13 cellular contexts compared by ENCODE assay signal in genomic region chr12:128570191-128571065, GRCh38.
DNase-seq lines count a peak whose midpoint lies in the region; ATAC-seq lines count a peak whose summit lies in the region.
"Had no signal": no experiment of that assay in that cellular context is flagged by ENCODE, and none has a peak within 500 bp of the region (broad histone marks: within the 10 kb centered on the region; RNA-seq: fewer than 3 reads in every experiment).

No MANE protein-coding gene starts in this region.

- intact Hi-C loops in left colon (cut with DNase I, micrococcal nuclease): no loop called here

- DNase-seq in activated CD4-positive, CD25-positive, alpha-beta regulatory T cell (lab: John Stamatoyannopoulos, UW): no peak
- DNase-seq in left colon (peak; percentile 20 to 36), AG08396 (ENCODE audit: low spot score) (no peak), GM19238 (ENCODE audit: insufficient read length, low spot score) (no peak)
- DNase-seq: adrenal gland, NCI-H1105, SK-N-SH had no signal

- ATAC-seq in activated CD4-positive, CD25-positive, alpha-beta regulatory T cell treated with anti-CD3 and anti-CD28 coated beads, Interleukin-2, amount 50 U/mL, for 24 hours: peak; percentile 48 to 67
- ATAC-seq in GM21390 (IDR thresholded peaks at IDR 0.05; ENCODE audit: unreplicated experiment): peak; percentile 53
- peak; percentile 82 for ATAC-seq in HG03432 (IDR thresholded peaks at IDR 0.05; ENCODE audit: unreplicated experiment)
- peak; percentile 99 for ATAC-seq in left colon
- no peak for ATAC-seq in GM19467 (IDR thresholded peaks at IDR 0.05; ENCODE audit: unreplicated experiment)
- ATAC-seq: gastroesophageal sphincter, left lobe of liver had no signal

Comparison
In these comparisons a context has a peak if more than half of its experiments do, and no peak if none do; other contexts are left out.
1. DNase-seq: peak in left colon (2 of 2); none in activated CD4-positive, CD25-positive, alpha-beta regulatory T cell (0 of 4), AG08396 (single experiment) and GM19238 (single experiment).